ENCODE assay signal across 14 cellular contexts in genomic region chr3:29374255-29374654, GRCh38.
DNase-seq lines count a peak whose midpoint lies in the region; ATAC-seq and TF ChIP-seq lines count a peak whose summit lies in the region.
"Had no signal": no experiment of that assay in that cellular context is flagged by ENCODE, and none has a peak within 500 bp of the region (broad histone marks: within the 10 kb centered on the region; RNA-seq: fewer than 3 reads in every experiment).

No MANE protein-coding gene starts in this region.

- no peak overlapping the region for H3K9ac ChIP-seq in GM23248
- H3K9ac ChIP-seq: BLaER1 treated with 17β-estradiol and CSF1 and Interleukin-3, amounts not matched to agents 10 nM and 100 nM had no signal

- intact Hi-C loops in vagina (cut with DNase I) = no loop called here

- H3K9me2 ChIP-seq in GM23248 (ENCODE audit: insufficient read depth) = no peaks in the 10 kb centered on the region

- H3K4me3 ChIP-seq in GM23248 = no peak overlapping the region
- H3K4me3 ChIP-seq in fibroblast of pulmonary artery (replicated peaks; ENCODE audit: low read depth, low read length) = no peak overlapping the region
- H3K4me3 ChIP-seq in vagina = no peak overlapping the region
- H3K4me3 ChIP-seq in WERI-Rb-1 (ENCODE audit: low read depth, low read length) = no peak overlapping the region
- H3K4me3 ChIP-seq: BLaER1 treated with 17β-estradiol and CSF1 and Interleukin-3, amounts not matched to agents 10 nM and 100 nM had no signal

- peak; percentile 56 for ATAC-seq in GM18498 (IDR thresholded peaks at IDR 0.05; ENCODE audit: unreplicated experiment)
- ATAC-seq: HCT116, HepG2 had no signal

- H3K27ac ChIP-seq in GM23248 (no peak overlapping the region), vagina (no peak overlapping the region), WERI-Rb-1 (no peak overlapping the region), substantia nigra (ENCODE audit: low read depth, low read length, poor library complexity, severe bottlenecking) (no peak overlapping the region)
- H3K27ac ChIP-seq: BLaER1 treated with 17β-estradiol and CSF1 and Interleukin-3, amounts not matched to agents 10 nM and 100 nM had no signal

- DNase-seq in GM23248 (peak; percentile 9), amniotic epithelial cell (ENCODE audit: low read depth) (peak; percentile 24), fibroblast of pulmonary artery (ENCODE audit: low read depth) (peak; percentile 35), vagina (ENCODE audit: extremely low spot score in 2 of 2) (no peak), HPDE6-E6E7 (ENCODE audit: extremely low spot score) (no peak), WERI-Rb-1 (no peak), substantia nigra (lab: John Stamatoyannopoulos, UW) (no peak)
- DNase-seq: ACHN; CD4-positive, CD25-positive, alpha-beta regulatory T cell; DMS 273 treated with DMSO at 0.1 percent for 48 hours had no signal

- H3K36me3 ChIP-seq in GM23248 (ENCODE audit: low read depth) = no peaks in the 10 kb centered on the region
- no peaks in the 10 kb centered on the region for H3K36me3 ChIP-seq in vagina
- H3K36me3 ChIP-seq in WERI-Rb-1 = no peaks in the 10 kb centered on the region
- H3K36me3 ChIP-seq: BLaER1 treated with 17β-estradiol and CSF1 and Interleukin-3, amounts not matched to agents 10 nM and 100 nM had no signal

- TF ChIP-seq CTCF in fibroblast of pulmonary artery (IDR thresholded peaks at IDR 0.05; ENCODE audit: low read length, missing control alignments) (no peak), vagina (IDR thresholded peaks at IDR 0.05) (no peak), WERI-Rb-1 (IDR thresholded peaks at IDR 0.05; ENCODE audit: low read depth, low read length) (no peak)

- H3K4me2 ChIP-seq in GM23248 (ENCODE audit: unreplicated experiment) = no peak overlapping the region
- H3K4me2 ChIP-seq: BLaER1 treated with 17β-estradiol and CSF1 and Interleukin-3, amounts not matched to agents 10 nM and 100 nM had no signal

- H3K27me3 ChIP-seq in GM23248 (replicated peaks; ENCODE audit: insufficient read depth) (no peaks in the 10 kb centered on the region), vagina (no peaks in the 10 kb centered on the region), WERI-Rb-1 (ENCODE audit: insufficient read depth, low read depth, severe bottlenecking) (no peaks in the 10 kb centered on the region)
- H3K27me3 ChIP-seq: BLaER1 treated with 17β-estradiol and CSF1 and Interleukin-3, amounts not matched to agents 10 nM and 100 nM had no signal

- peaks cover 32% of the 10 kb centered on the region for H3F3A ChIP-seq in GM23248 (ENCODE audit: insufficient read depth)

- peaks cover 27% of the 10 kb centered on the region for H4K20me1 ChIP-seq in GM23248 (ENCODE audit: insufficient read depth)
- H4K20me1 ChIP-seq: BLaER1 treated with 17β-estradiol and CSF1 and Interleukin-3, amounts not matched to agents 10 nM and 100 nM had no signal

- H3K79me2 ChIP-seq in GM23248 (ENCODE audit: insufficient read depth) = peaks cover 100% of the 10 kb centered on the region

- TF ChIP-seq POLR2A in vagina (IDR thresholded peaks at IDR 0.05) = no peak

- H3K4me1 ChIP-seq in GM23248 (ENCODE audit: insufficient read depth) = peaks cover 24% of the 10 kb centered on the region
- peaks cover 24% of the 10 kb centered on the region for H3K4me1 ChIP-seq in vagina

- in situ Hi-C loops in GM23248 (cut with MboI) = no loop called here

- H2AFZ ChIP-seq in GM23248 = no peak overlapping the region

- H3K9me3 ChIP-seq in GM23248 (ENCODE audit: low read depth) (no peaks in the 10 kb centered on the region), vagina (no peaks in the 10 kb centered on the region), WERI-Rb-1 (ENCODE audit: severe bottlenecking) (no peaks in the 10 kb centered on the region)
- H3K9me3 ChIP-seq: BLaER1 treated with 17β-estradiol and CSF1 and Interleukin-3, amounts not matched to agents 10 nM and 100 nM had no signal

Comparison
In these comparisons a context has a peak if more than half of its experiments do, and no peak if none do; other contexts are left out.
1. DNase-seq: peak in GM23248 (single experiment), amniotic epithelial cell (single experiment) and fibroblast of pulmonary artery (single experiment); none in vagina (0 of 2), HPDE6-E6E7 (single experiment), WERI-Rb-1 (single experiment) and substantia nigra (0 of 49).